Comparison of ENCODE assay signal across 8 cellular contexts in the genomic region with DNA sequence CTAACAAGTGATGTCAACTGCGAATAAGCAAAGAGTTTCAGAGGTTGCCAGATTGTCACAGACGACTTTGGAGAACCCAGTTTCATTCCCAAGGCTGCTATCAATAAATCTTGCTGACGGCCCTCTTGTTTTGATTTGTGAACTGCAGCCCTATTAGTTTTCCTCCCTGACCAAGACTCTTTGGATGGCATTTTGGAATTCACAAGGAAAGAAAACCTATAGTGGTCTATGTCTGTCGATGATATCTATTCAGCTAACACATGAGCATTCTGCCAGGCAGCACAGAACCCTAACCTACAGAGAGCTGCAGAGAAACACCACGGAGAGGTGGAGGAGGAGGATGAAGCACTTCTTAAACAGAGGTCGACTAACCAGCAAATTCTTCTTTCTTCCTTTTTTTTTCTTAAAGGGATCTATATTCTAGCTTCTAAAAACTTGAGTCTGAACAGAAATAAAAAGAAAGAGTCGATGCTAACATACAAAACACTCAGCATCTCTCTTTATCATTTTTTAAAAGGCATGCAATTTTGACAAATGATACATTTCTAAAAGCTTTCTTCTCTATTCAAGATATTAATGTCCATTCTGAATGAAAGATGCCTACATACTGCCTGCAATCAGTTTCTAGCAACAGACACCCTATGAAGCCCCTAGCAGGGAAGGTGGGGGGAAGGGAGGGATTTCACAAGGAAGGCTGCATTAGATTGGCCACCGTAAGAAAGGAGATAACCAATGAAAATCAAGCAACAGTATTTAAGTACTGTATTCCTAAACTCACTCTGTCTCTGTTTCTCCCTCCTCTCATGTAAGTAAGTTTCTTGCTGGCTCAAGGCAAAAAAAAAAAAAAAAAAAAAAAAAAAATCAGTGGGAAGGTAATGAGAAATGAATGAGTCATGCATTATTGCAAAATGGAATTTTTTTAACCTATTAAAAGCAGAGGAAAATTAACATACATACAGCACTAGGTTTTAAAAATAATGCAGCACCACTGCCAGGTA.
A peak's percentile ranks its signal among the peaks of the same experiment; 100 is the strongest.
DNase-seq lines count a peak whose midpoint lies in the region; ATAC-seq and TF ChIP-seq lines count a peak whose summit lies in the region.

No MANE protein-coding gene starts in this region.

- H3K27me3 ChIP-seq in neural progenitor cell, result no peaks in the 10 kb centered on the region

- no peaks in the 10 kb centered on the region for H3K9me3 ChIP-seq in neural progenitor cell (ENCODE audit: low read depth)

- TF ChIP-seq CTCF in neural progenitor cell (IDR thresholded peaks at IDR 0.05), result no peak

- DNase-seq in Caki2 (ENCODE audit: low read depth), result peak; percentile 63
- DNase-seq in NCI-H82 (lab: John Stamatoyannopoulos, UW), result peak; percentile 95
- DNase-seq in epithelial cell of prostate (ENCODE audit: low read depth, low spot score), result peak; percentile 20
- peak; percentile 74 for DNase-seq in neural progenitor cell (ENCODE audit: low spot score)
- no peak for DNase-seq in DMS153 (lab: John Stamatoyannopoulos, UW)
- no peak for DNase-seq in NK-92 treated with Interleukin-12 subunit alpha and Interleukin-12 subunit beta, amount 100 ng/mL, for 24 hours (lab: John Stamatoyannopoulos, UW)

- in situ Hi-C loops in Caki2 (cut with HindIII; ENCODE audit: low pct_unique_long_range_greater_than_20kb, low sequenced_read_pairs), result no loop called here

- no peaks in the 10 kb centered on the region for H3K36me3 Mint-ChIP-seq in neural progenitor cell

- H3K9ac ChIP-seq in neural progenitor cell, result peak overlapping the region; percentile 28

- H3K4me2 ChIP-seq in neural progenitor cell, result peak overlapping the region; percentile 70

- H3K4me1 Mint-ChIP-seq in neural progenitor cell, result peaks cover 24% of the 10 kb centered on the region

- H3K4me3 ChIP-seq in neural progenitor cell, result peak overlapping the region; percentile 22

- H3K79me2 ChIP-seq in neural progenitor cell (ENCODE audit: low read depth), result peaks cover 78% of the 10 kb centered on the region

- peak overlapping the region; percentile 70 for H3K27ac Mint-ChIP-seq in neural progenitor cell

- no peak overlapping the region for H2AFZ ChIP-seq in neural progenitor cell (replicated peaks)

- H3K9me3 Mint-ChIP-seq in neural progenitor cell, result no peaks in the 10 kb centered on the region

- peaks cover 16% of the 10 kb centered on the region for H3F3A ChIP-seq in neural progenitor cell (ENCODE audit: low read depth)

- H3K36me3 ChIP-seq in neural progenitor cell, result no peaks in the 10 kb centered on the region

- no peaks in the 10 kb centered on the region for H3K27me3 Mint-ChIP-seq in neural progenitor cell (ENCODE audit: insufficient read depth, low read depth)

- H3K27ac ChIP-seq in epithelial cell of prostate (no peak overlapping the region), neural progenitor cell (no peak overlapping the region)

- ATAC-seq in HG02970 (IDR thresholded peaks at IDR 0.05; ENCODE audit: low FRiP score, unreplicated experiment) (no peak), HG03378 (IDR thresholded peaks at IDR 0.05; ENCODE audit: unreplicated experiment) (no peak)

- no peaks in the 10 kb centered on the region for H4K20me1 ChIP-seq in neural progenitor cell (ENCODE audit: low read depth)

- peaks cover 44% of the 10 kb centered on the region for H3K4me1 ChIP-seq in neural progenitor cell

- peak overlapping the region; percentile 64 for H3K4me3 Mint-ChIP-seq in neural progenitor cell

Comparison
In these comparisons a context has a peak if more than half of its experiments do, and no peak if none do; other contexts are left out.
1. DNase-seq: peak in Caki2 (single experiment), NCI-H82 (single experiment), epithelial cell of prostate (single experiment) and neural progenitor cell (single experiment); none in DMS153 (single experiment) and NK-92 treated with Interleukin-12 subunit alpha and Interleukin-12 subunit beta, amount 100 ng/mL, for 24 hours (single experiment).